ENCODE assay signal across 10 cellular contexts in the genomic region with DNA sequence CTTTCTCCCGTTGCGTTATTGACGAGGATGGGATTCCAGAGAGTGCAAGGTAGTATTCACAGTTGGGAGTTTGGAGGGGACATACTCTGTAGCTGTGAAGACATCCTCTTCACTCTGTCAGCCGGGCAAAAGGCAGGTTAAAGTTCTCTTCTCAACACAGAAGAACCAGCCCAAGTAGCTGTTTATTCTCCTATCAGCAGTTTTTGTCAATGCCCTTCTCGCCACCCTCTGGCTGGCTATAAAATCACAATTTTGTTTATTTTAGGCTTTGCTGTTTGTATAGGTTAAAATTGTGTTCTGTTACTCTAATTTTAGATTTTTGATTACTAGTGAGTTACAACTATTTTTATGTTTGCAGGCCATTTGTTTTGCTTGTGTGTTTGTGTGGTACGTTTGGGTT. TPM values are rescaled to one million over a fixed set of nuclear protein-coding genes. Genes with fewer than 3 reads are reported as not detected.
DNase-seq lines count a peak whose midpoint lies in the region; ATAC-seq and TF ChIP-seq lines count a peak whose summit lies in the region.
"Had no signal": no experiment of that assay in that cellular context is flagged by ENCODE, and none has a peak within 500 bp of the region (broad histone marks: within the 10 kb centered on the region; RNA-seq: fewer than 3 reads in every experiment).

No MANE protein-coding gene starts in this region.

- H3F3A ChIP-seq in PC-3 (ENCODE audit: low read length, unreplicated experiment), result no peaks in the 10 kb centered on the region

- peak; percentile 71 for ATAC-seq in PC-3
- no peak for ATAC-seq in HG03097 (IDR thresholded peaks at IDR 0.05; ENCODE audit: low FRiP score, unreplicated experiment)
- no peak for ATAC-seq in GM18519 (IDR thresholded peaks at IDR 0.05; ENCODE audit: low FRiP score, unreplicated experiment)

- POLR2A ChIA-PET in A673 (lab: Charles Lee; ENCODE audit: low non-redundant PET), result no interaction called here
- POLR2A ChIA-PET in PC-3 (lab: Charles Lee; ENCODE audit: unreplicated experiment), result no interaction called here
- POLR2A ChIA-PET in HEK293T (lab: Yijun Ruan, JAX), result no interaction called here

- H3K4me2 ChIP-seq in PC-3 (ENCODE audit: low read length), result peak overlapping the region; percentile 44; the same call in 1 of the 2 replicates

- intact Hi-C loops in A673 (cut with micrococcal nuclease; ENCODE audit: unreplicated experiment) (loop anchor here (2.0 kb wide), 1 partner anchor 62 kb away; a partner anchor contains a TSS), PC-3 (cut with micrococcal nuclease) (loop anchor here (1.0 kb wide), 1 partner anchor 162 kb away; no protein-coding TSS in a partner anchor)

- CTCF ChIA-PET in A673 (lab: Charles Lee) (interaction anchor here (1.0 kb wide), 1 partner anchor 161 kb away, joined by 7 read pairs; no protein-coding TSS in a partner anchor), PC-3 (lab: Charles Lee) (interaction anchor here (1.1 kb wide), 1 partner anchor 161 kb away, joined by 3 read pairs; no protein-coding TSS in a partner anchor), HEK293T (lab: Yijun Ruan, JAX) (interaction anchor here (0.6 to 1.2 kb wide), 2 partner anchors 156 to 254 kb away, joined by 3 read pairs; no protein-coding TSS in a partner anchor)

- no peaks in the 10 kb centered on the region for H3K9me3 ChIP-seq in A673 (ENCODE audit: low read depth, low read length, poor library complexity, severe bottlenecking)
- H3K9me3 ChIP-seq in PC-3 (ENCODE audit: low read length), result no peaks in the 10 kb centered on the region

- H3K79me2 ChIP-seq in PC-3 (ENCODE audit: low read length), result no peaks in the 10 kb centered on the region

- H3K9me2 ChIP-seq in PC-3 (replicated peaks; ENCODE audit: low read length), result no peaks in the 10 kb centered on the region

- H4K20me1 ChIP-seq in PC-3 (ENCODE audit: low read length), result no peaks in the 10 kb centered on the region

- H3K4me3 ChIP-seq in A673 (ENCODE audit: low read depth, low read length, poor library complexity, severe bottlenecking) (no peak overlapping the region), PC-3 (ENCODE audit: low read length) (no peak overlapping the region), fibroblast of villous mesenchyme (ENCODE audit: low read depth, low read length) (no peak overlapping the region)

- no peaks in the 10 kb centered on the region for H3K4me1 ChIP-seq in A673 (ENCODE audit: insufficient read depth, low read length, poor library complexity, severe bottlenecking)
- H3K4me1 ChIP-seq in PC-3 (ENCODE audit: insufficient read depth, low read length), result no peaks in the 10 kb centered on the region

- H3K27me3 ChIP-seq in A673 (replicated peaks; ENCODE audit: insufficient read depth, low read depth, low read length, poor library complexity) (peaks cover 13% of the 10 kb centered on the region), PC-3 (ENCODE audit: low read length) (no peaks in the 10 kb centered on the region)

- no peak overlapping the region for H3K9ac ChIP-seq in PC-3 (ENCODE audit: low read length)

- H3K36me3 ChIP-seq in A673 (ENCODE audit: insufficient read depth, low read length, poor library complexity, severe bottlenecking) (no peaks in the 10 kb centered on the region), PC-3 (ENCODE audit: low read depth, low read length) (no peaks in the 10 kb centered on the region)

- BruUV-seq in A673 (replicated peaks; lab: Mats Ljungman, UMichigan) (no TSS peak), PC-3 (replicated peaks; lab: Mats Ljungman, UMichigan) (no TSS peak)

- H3K27ac ChIP-seq in A673 (ENCODE audit: low read depth, low read length, poor library complexity, severe bottlenecking) (no peak overlapping the region), PC-3 (ENCODE audit: low read length) (no peak overlapping the region)

- DNase-seq in A673 (ENCODE audit: low spot score), result peak; percentile 23
- DNase-seq in ELR (ENCODE audit: low read depth), result peak; percentile 30
- DNase-seq in PC-3, result peak; percentile 31
- peak; percentile 8 for DNase-seq in fibroblast of villous mesenchyme (ENCODE audit: low read depth)
- no peak for DNase-seq in NCI-H510A treated with DMSO at 0.1 percent for 48 hours (lab: John Stamatoyannopoulos, UW)
- DNase-seq in HEK293T (ENCODE audit: extremely low spot score), result no peak
- DNase-seq: activated naive CD4-positive, alpha-beta T cell; NCI-H226 had no signal

- peak overlapping the region; percentile 64 for H2AFZ ChIP-seq in PC-3 (ENCODE audit: low read length)

- peak; percentile 50 for TF ChIP-seq CTCF in A673 (conservative IDR thresholded peaks at IDR 0.05; ENCODE audit: low read depth, low read length)
- TF ChIP-seq CTCF in PC-3 (conservative IDR thresholded peaks at IDR 0.05; ENCODE audit: low read depth, low read length), result peak; percentile 50; the same call in 1 of the 2 replicates
- peak; percentile 29 for TF ChIP-seq CTCF in fibroblast of villous mesenchyme (IDR thresholded peaks at IDR 0.05; ENCODE audit: insufficient read depth, low read depth, low read length)

TF ChIP-seq in HEK293T, 16 proteins besides CTCF, POLR2A, EP300 and RAD21:
- TF ChIP-seq CTBP1 (IDR thresholded peaks at IDR 0.05; ENCODE audit: borderline replicate concordance) (no peak), NFRKB (IDR thresholded peaks at IDR 0.05) (no peak), HDGF (IDR thresholded peaks at IDR 0.05; ENCODE audit: borderline replicate concordance) (no peak), LEF1 (IDR thresholded peaks at IDR 0.05; ENCODE audit: borderline replicate concordance) (no peak), ARNT (IDR thresholded peaks at IDR 0.05) (no peak), ELF4 (IDR thresholded peaks at IDR 0.05) (no peak), FOXM1 (IDR thresholded peaks at IDR 0.05; ENCODE audit: borderline replicate concordance) (no peak), FOXK2 (IDR thresholded peaks at IDR 0.05) (no peak), BHLHE40 (IDR thresholded peaks at IDR 0.05; ENCODE audit: borderline replicate concordance) (no peak), L3MBTL2 (conservative IDR thresholded peaks at IDR 0.05) (no peak)
- TF ChIP-seq, protein P1, sequence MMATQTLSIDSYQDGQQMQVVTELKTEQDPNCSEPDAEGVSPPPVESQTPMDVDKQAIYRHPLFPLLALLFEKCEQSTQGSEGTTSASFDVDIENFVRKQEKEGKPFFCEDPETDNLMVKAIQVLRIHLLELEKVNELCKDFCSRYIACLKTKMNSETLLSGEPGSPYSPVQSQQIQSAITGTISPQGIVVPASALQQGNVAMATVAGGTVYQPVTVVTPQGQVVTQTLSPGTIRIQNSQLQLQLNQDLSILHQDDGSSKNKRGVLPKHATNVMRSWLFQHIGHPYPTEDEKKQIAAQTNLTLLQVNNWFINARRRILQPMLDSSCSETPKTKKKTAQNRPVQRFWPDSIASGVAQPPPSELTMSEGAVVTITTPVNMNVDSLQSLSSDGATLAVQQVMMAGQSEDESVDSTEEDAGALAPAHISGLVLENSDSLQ (IDR thresholded peaks at IDR 0.05), result no peak

RNA-seq across cellular contexts. Expression of a gene that starts 37.9 kb away (rescaled TPM):
- total RNA-seq in A673 (2021) (not detected in 2 replicates), PC-3 (2014; rRNA removed) (not detected in 2 replicates), fibroblast of villous mesenchyme (not detected in 2 replicates)

RNA-seq across cellular contexts. Expression of a gene that starts 52.8 kb away (rescaled TPM):
- total RNA-seq in A673 (2021) (0.58 TPM in 1 of 2 replicates, not detected in the other), PC-3 (2014; rRNA removed) (not detected in 2 replicates), fibroblast of villous mesenchyme (0.32 TPM in 1 of 2 replicates, not detected in the other)

Comparison
In these comparisons a context has a peak if more than half of its experiments do, and no peak if none do; other contexts are left out.
1. DNase-seq: peak in A673 (single experiment), ELR (single experiment), PC-3 (single experiment) and fibroblast of villous mesenchyme (single experiment); none in NCI-H510A treated with DMSO at 0.1 percent for 48 hours (single experiment) and HEK293T (single experiment).
2. Peak in every context shown above with its lines, with median percentiles within 50 percentile points of each other: CTCF ChIP-seq.